Comparison of ENCODE assay signal across 12 cellular contexts in the genomic region with DNA sequence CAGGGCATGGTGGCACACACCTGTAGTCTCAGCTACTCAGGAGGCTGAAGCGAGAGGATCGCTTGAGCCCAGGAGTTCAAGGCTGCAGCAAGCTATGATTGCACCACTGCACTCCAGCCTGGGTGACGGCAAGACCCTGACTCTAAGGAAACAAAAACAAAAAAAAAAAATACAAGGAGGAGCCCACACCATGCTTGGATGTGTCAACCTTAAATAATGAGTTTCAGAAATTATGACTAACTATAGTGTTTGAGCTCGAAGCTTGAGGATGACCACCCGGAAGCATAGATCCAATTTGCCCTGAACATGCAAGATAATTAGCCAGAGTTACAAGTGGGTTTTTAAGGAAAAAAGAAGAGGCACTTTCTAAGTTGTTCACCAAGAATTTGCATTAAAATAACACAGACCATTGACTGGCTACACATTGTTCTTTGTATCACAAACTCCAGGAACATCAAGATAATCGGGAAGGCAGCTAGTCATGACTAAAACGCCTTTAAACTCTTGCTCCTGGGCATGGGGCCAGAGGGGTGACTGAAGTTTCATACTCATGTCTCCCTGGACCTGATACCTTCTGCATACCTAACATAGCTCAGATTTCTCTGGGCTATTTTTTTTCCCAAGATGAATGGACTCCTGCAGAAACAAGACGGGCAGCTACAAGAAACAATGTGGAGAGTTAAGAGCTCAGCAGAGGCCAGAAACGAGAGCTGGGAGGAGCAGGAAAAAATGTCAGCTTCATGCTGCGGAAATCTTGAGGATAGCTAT.
DNase-seq lines count a peak whose midpoint lies in the region; ATAC-seq and TF ChIP-seq lines count a peak whose summit lies in the region.
"Had no signal": no experiment of that assay in that cellular context is flagged by ENCODE, and none has a peak within 500 bp of the region (broad histone marks: within the 10 kb centered on the region; RNA-seq: fewer than 3 reads in every experiment).

No MANE protein-coding gene starts in this region.

- intact Hi-C loops in Calu3 (cut with micrococcal nuclease; ENCODE audit: unreplicated experiment): loop anchor here (2.0 to 10.0 kb wide), 2 partner anchors 83 to 163 kb away; no protein-coding TSS in a partner anchor

- H3K4me3 Mint-ChIP-seq in Calu3 (ENCODE audit: low read depth, unreplicated experiment): peak overlapping the region; percentile 24
- H3K4me3 Mint-ChIP-seq in endothelial cell (ENCODE audit: unreplicated experiment): no peak overlapping the region
- H3K4me3 Mint-ChIP-seq: activated naive CD8-positive, alpha-beta T cell treated with anti-CD3 and anti-CD28 coated beads, Interleukin-2, amount 10 ng/mL, durations not matched to agents 7 days and 5 days had no signal

- H3K27me3 Mint-ChIP-seq in Calu3 (ENCODE audit: unreplicated experiment): no peaks in the 10 kb centered on the region
- H3K27me3 Mint-ChIP-seq in endothelial cell (ENCODE audit: unreplicated experiment): peaks cover 6% of the 10 kb centered on the region

- CTCF ChIA-PET in Calu3 (lab: Charles Lee): interaction anchor here (0.6 to 1.9 kb wide), 14 partner anchors 9 to 414 kb away, joined by 3 to 26 read pairs (median 4); no protein-coding TSS in a partner anchor

- H3K27ac Mint-ChIP-seq in Calu3 (ENCODE audit: unreplicated experiment) (peak overlapping the region; percentile 79), endothelial cell (ENCODE audit: unreplicated experiment) (no peak overlapping the region)
- H3K27ac Mint-ChIP-seq: activated naive CD8-positive, alpha-beta T cell treated with anti-CD3 and anti-CD28 coated beads, Interleukin-2, amount 10 ng/mL, durations not matched to agents 7 days and 5 days had no signal

- no peak overlapping the region for H3K4me3 ChIP-seq in choroid plexus epithelial cell (ENCODE audit: low read depth, low read length)

- peaks cover 52% of the 10 kb centered on the region for H3K4me1 Mint-ChIP-seq in Calu3 (ENCODE audit: low read depth, unreplicated experiment)
- H3K4me1 Mint-ChIP-seq in endothelial cell (ENCODE audit: unreplicated experiment): no peaks in the 10 kb centered on the region
- H3K4me1 Mint-ChIP-seq: activated naive CD8-positive, alpha-beta T cell treated with anti-CD3 and anti-CD28 coated beads, Interleukin-2, amount 10 ng/mL, durations not matched to agents 7 days and 5 days had no signal

- H3K9me3 Mint-ChIP-seq in Calu3 (ENCODE audit: low read depth, unreplicated experiment) (peaks cover 7% of the 10 kb centered on the region), endothelial cell (ENCODE audit: unreplicated experiment) (no peaks in the 10 kb centered on the region)
- H3K9me3 Mint-ChIP-seq: activated naive CD8-positive, alpha-beta T cell treated with anti-CD3 and anti-CD28 coated beads, Interleukin-2, amount 10 ng/mL, durations not matched to agents 7 days and 5 days had no signal

- DNase-seq in Calu3: peak; percentile 96
- peak; percentile 4 for DNase-seq in LHCN-M2 (ENCODE audit: low read depth)
- peak; percentile 94 for DNase-seq in choroid plexus epithelial cell (ENCODE audit: low read depth)
- DNase-seq in mucosa of gallbladder (ENCODE audit: low spot score): peak; percentile 67
- no peak for DNase-seq in endothelial cell (ENCODE audit: low spot score)
- DNase-seq in GDM1 (lab: John Stamatoyannopoulos, UW): no peak
- DNase-seq in epidermal melanocyte (ENCODE audit: insufficient read length, low spot score): no peak
- DNase-seq: activated CD4-positive, CD25-positive, alpha-beta regulatory T cell treated with anti-CD3 and anti-CD28 coated beads, Interleukin-2, amount 50 U/mL, for 72 hours; activated naive CD8-positive, alpha-beta T cell treated with anti-CD3 and anti-CD28 coated beads, Interleukin-2, amount 10 ng/mL, durations not matched to agents 7 days and 5 days; COR-L47; stimulated activated CD4-positive, alpha-beta T cell treated with anti-CD3 and anti-CD28 coated beads, Interleukin-4, amount 100 ng/mL, for 24 hours had no signal

- H3K36me3 Mint-ChIP-seq in Calu3 (ENCODE audit: insufficient read depth, unreplicated experiment) (peaks cover 7% of the 10 kb centered on the region), endothelial cell (ENCODE audit: low read depth, unreplicated experiment) (no peaks in the 10 kb centered on the region)
- H3K36me3 Mint-ChIP-seq: activated naive CD8-positive, alpha-beta T cell treated with anti-CD3 and anti-CD28 coated beads, Interleukin-2, amount 10 ng/mL, durations not matched to agents 7 days and 5 days had no signal

- TF ChIP-seq CTCF in Calu3 (IDR thresholded peaks at IDR 0.05; ENCODE audit: unreplicated experiment) (no peak), choroid plexus epithelial cell (conservative IDR thresholded peaks at IDR 0.05; ENCODE audit: low read depth, low read length) (no peak), endothelial cell (IDR thresholded peaks at IDR 0.05; ENCODE audit: unreplicated experiment) (no peak)

- no peak for ATAC-seq in GM21447 (IDR thresholded peaks at IDR 0.05; ENCODE audit: unreplicated experiment)

- no TSS peak for BruUV-seq in Calu3 (replicated peaks; lab: Mats Ljungman, UMichigan)

Comparison
In these comparisons a context has a peak if more than half of its experiments do, and no peak if none do; other contexts are left out.
1. DNase-seq: peak in Calu3 (single experiment), LHCN-M2 (single experiment), choroid plexus epithelial cell (single experiment) and mucosa of gallbladder (single experiment); none in endothelial cell (single experiment), GDM1 (single experiment) and epidermal melanocyte (single experiment).